Comparison of ENCODE assay signal across 12 cellular contexts in the genomic region with DNA sequence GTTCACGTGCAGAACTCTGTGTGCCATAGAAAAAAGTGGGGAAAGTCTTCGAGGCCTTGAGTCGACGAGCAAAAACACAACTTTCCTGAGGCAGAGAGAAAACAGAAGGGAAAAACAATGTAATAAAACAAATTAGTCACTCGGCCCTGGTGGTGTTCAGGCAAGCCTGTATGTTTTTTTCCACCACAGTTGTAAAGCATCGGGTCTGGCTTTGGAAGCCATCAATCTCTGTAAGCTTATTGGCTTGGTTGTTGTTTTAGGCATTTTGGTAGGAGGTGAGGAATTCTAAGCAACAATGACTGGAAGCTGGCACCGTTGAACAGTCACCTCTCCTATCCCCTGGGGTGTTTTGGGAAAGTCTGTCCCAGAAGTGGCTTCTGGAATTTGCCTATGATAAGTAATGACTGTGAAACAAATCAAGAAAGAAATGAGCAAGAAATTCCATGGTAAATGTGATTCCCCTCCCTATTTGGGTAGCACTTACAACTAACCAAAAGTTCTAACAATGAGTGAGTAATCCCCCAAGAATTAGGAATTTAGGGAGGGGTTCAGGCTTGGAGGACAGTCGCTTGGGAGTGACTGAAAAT. TPM values are rescaled to one million over a fixed set of nuclear protein-coding genes. Genes with fewer than 3 reads are reported as not detected.
DNase-seq lines count a peak whose midpoint lies in the region; ATAC-seq and TF ChIP-seq lines count a peak whose summit lies in the region.
"Had no signal": no experiment of that assay in that cellular context is flagged by ENCODE, and none has a peak within 500 bp of the region (broad histone marks: within the 10 kb centered on the region; RNA-seq: fewer than 3 reads in every experiment).

No MANE protein-coding gene starts in this region.

- H3K27me3 ChIP-seq in GM23338 (ENCODE audit: insufficient read depth) (peaks cover 49% of the 10 kb centered on the region), adipocyte (replicated peaks; ENCODE audit: control insufficient read depth, insufficient read depth, low read length) (peaks cover 11% of the 10 kb centered on the region), gastroesophageal sphincter (peaks cover 84% of the 10 kb centered on the region), stomach smooth muscle (ENCODE audit: control insufficient read depth in 1 of 2, insufficient read depth in 2 of 2, low read length in 2 of 2) (peaks cover 5 to 12% of the 10 kb centered on the region in 2 donors)

- peak overlapping the region; percentile 35 for H3K9ac ChIP-seq in adipocyte (ENCODE audit: low read length)
- no peak overlapping the region for H3K9ac ChIP-seq in stomach smooth muscle (ENCODE audit: low read length in 2 of 2)

- no peaks in the 10 kb centered on the region for H3K36me3 ChIP-seq in GM23338 (ENCODE audit: insufficient read depth)
- no peaks in the 10 kb centered on the region for H3K36me3 ChIP-seq in adipocyte (ENCODE audit: control insufficient read depth, insufficient read depth, low read length, severe bottlenecking)
- H3K36me3 ChIP-seq in gastroesophageal sphincter = no peaks in the 10 kb centered on the region
- no peaks in the 10 kb centered on the region for H3K36me3 ChIP-seq in stomach smooth muscle (ENCODE audit: control insufficient read depth in 2 of 2, insufficient read depth in 2 of 2, low read length in 2 of 2)

- 0 out of 3 replicates have a peak overlapping the region, but pooled peaks have one; percentile 5 for H3K4me3 Mint-ChIP-seq in GM23338
- H3K4me3 Mint-ChIP-seq: activated naive CD8-positive, alpha-beta T cell treated with anti-CD3 and anti-CD28 coated beads, Interleukin-2, amount 10 ng/mL, durations not matched to agents 7 days and 5 days; naive B cell had no signal

- H3K9me3 Mint-ChIP-seq in GM23338 = peaks cover 5% of the 10 kb centered on the region; the same call in 2 of the 3 replicates
- H3K9me3 Mint-ChIP-seq: activated naive CD8-positive, alpha-beta T cell treated with anti-CD3 and anti-CD28 coated beads, Interleukin-2, amount 10 ng/mL, durations not matched to agents 7 days and 5 days had no signal

- H3K9me3 ChIP-seq in adipocyte (ENCODE audit: control insufficient read depth, low read length) (no peaks in the 10 kb centered on the region), gastroesophageal sphincter (no peaks in the 10 kb centered on the region), stomach smooth muscle (ENCODE audit: control insufficient read depth in 2 of 2, low read length in 2 of 2) (no peaks in the 10 kb centered on the region)

- no peak overlapping the region for H2AFZ ChIP-seq in GM23338

- ATAC-seq in GM23338 (no peak), gastroesophageal sphincter (peak; percentile 50), HG03108 (IDR thresholded peaks at IDR 0.05; ENCODE audit: unreplicated experiment) (no peak), GM21447 (IDR thresholded peaks at IDR 0.05; ENCODE audit: unreplicated experiment) (no peak), HG02884 (IDR thresholded peaks at IDR 0.05; ENCODE audit: unreplicated experiment) (no peak)

- peaks cover 39% of the 10 kb centered on the region for H3K27me3 Mint-ChIP-seq in GM23338 (ENCODE audit: insufficient read depth, low read depth, poor library complexity)

- no peaks in the 10 kb centered on the region for H3K9me2 ChIP-seq in GM23338 (ENCODE audit: insufficient read depth)

- DNase-seq in GM23338 (ENCODE audit: low spot score) (peak; percentile 52), adipocyte (ENCODE audit: low read depth) (peak; percentile 74), NCI-H1694 (lab: John Stamatoyannopoulos, UW) (no peak)
- DNase-seq: activated CD4-positive, alpha-beta T cell treated with anti-CD3 and anti-CD28 coated beads for 1 hour; activated naive CD8-positive, alpha-beta T cell treated with anti-CD3 and anti-CD28 coated beads, Interleukin-2, amount 10 ng/mL, durations not matched to agents 7 days and 5 days; head of caudate nucleus; naive B cell had no signal

- no peak overlapping the region for H3K4me3 ChIP-seq in GM23338
- peak overlapping the region; percentile 79 for H3K4me3 ChIP-seq in adipocyte (ENCODE audit: low read length)
- no peak overlapping the region for H3K4me3 ChIP-seq in gastroesophageal sphincter
- H3K4me3 ChIP-seq in stomach smooth muscle (ENCODE audit: low read length in 2 of 2) = no peak overlapping the region

- H3K27ac Mint-ChIP-seq in GM23338 = no peak overlapping the region
- H3K27ac Mint-ChIP-seq: activated naive CD8-positive, alpha-beta T cell treated with anti-CD3 and anti-CD28 coated beads, Interleukin-2, amount 10 ng/mL, durations not matched to agents 7 days and 5 days; naive B cell had no signal

- peaks cover 27% of the 10 kb centered on the region for H3K4me1 ChIP-seq in GM23338 (ENCODE audit: insufficient read depth)
- H3K4me1 ChIP-seq in adipocyte (ENCODE audit: control insufficient read depth, insufficient read depth, low read length) = peaks cover 36% of the 10 kb centered on the region
- peaks cover 0 to 24% (median 6%) of the 10 kb centered on the region in 3 donors for H3K4me1 ChIP-seq in gastroesophageal sphincter
- peaks cover 37% of the 10 kb centered on the region for H3K4me1 ChIP-seq in stomach smooth muscle (ENCODE audit: control insufficient read depth, insufficient read depth, low read length)

- no peaks in the 10 kb centered on the region for H4K20me1 ChIP-seq in GM23338 (replicated peaks; ENCODE audit: insufficient read depth)

- H3K36me3 Mint-ChIP-seq in GM23338 (ENCODE audit: low read depth) = peaks cover 5% of the 10 kb centered on the region; the same call in 1 of the 3 replicates
- H3K36me3 Mint-ChIP-seq: activated naive CD8-positive, alpha-beta T cell treated with anti-CD3 and anti-CD28 coated beads, Interleukin-2, amount 10 ng/mL, durations not matched to agents 7 days and 5 days; naive B cell had no signal

- TF ChIP-seq CTCF in GM23338 (conservative IDR thresholded peaks at IDR 0.05; ENCODE audit: low read depth in 2 of 2) (no peak), gastroesophageal sphincter (IDR thresholded peaks at IDR 0.05) (no peak)

- H3F3A ChIP-seq in GM23338 (replicated peaks; ENCODE audit: low read depth) = no peaks in the 10 kb centered on the region

- no peaks in the 10 kb centered on the region for H3K79me2 ChIP-seq in GM23338 (replicated peaks; ENCODE audit: insufficient read depth)

- TF ChIP-seq EP300 in gastroesophageal sphincter (IDR thresholded peaks at IDR 0.05) = no peak

- H3K27ac ChIP-seq in GM23338 (ENCODE audit: low read depth) = no peak overlapping the region
- H3K27ac ChIP-seq in gastroesophageal sphincter = peak overlapping the region in 2 of 4 donors; percentile 32 to 79
- peak overlapping the region; percentile 31 for H3K27ac ChIP-seq in stomach smooth muscle (ENCODE audit: low read length)

- peak overlapping the region; percentile 95 for H3K4me2 ChIP-seq in GM23338

- 31 to 39% methylated on average over 7 to 8 of the region's 8 CpGs for WGBS in gastroesophageal sphincter (ENCODE audit: low coverage in 1 of 2), 2 donors

- TF ChIP-seq POLR2A in gastroesophageal sphincter (IDR thresholded peaks at IDR 0.05) = no peak

- H3K4me1 Mint-ChIP-seq in GM23338 = peaks cover 20% of the 10 kb centered on the region
- H3K4me1 Mint-ChIP-seq: activated naive CD8-positive, alpha-beta T cell treated with anti-CD3 and anti-CD28 coated beads, Interleukin-2, amount 10 ng/mL, durations not matched to agents 7 days and 5 days had no signal

TF ChIP-seq in GM23338, 12 proteins besides CTCF, POLR2A, EP300 and RAD21 (continues in another document):
- TF ChIP-seq JUNB (IDR thresholded peaks at IDR 0.05; ENCODE audit: unreplicated experiment) (no peak), POLR2AphosphoS5 (IDR thresholded peaks at IDR 0.05; ENCODE audit: low read depth) (no peak), EZH2 (IDR thresholded peaks at IDR 0.05; ENCODE audit: low read depth, unreplicated experiment) (no peak), EZH2phosphoT487 (IDR thresholded peaks at IDR 0.05; ENCODE audit: unreplicated experiment) (no peak), NANOG (IDR thresholded peaks at IDR 0.05; ENCODE audit: borderline replicate concordance) (no peak), CREB1 (CRISPR knock-in tag; IDR thresholded peaks at IDR 0.05; ENCODE audit: low read depth) (no peak), ZNF331 (CRISPR knock-in tag; IDR thresholded peaks at IDR 0.05; ENCODE audit: low read depth) (no peak), STAT1 (IDR thresholded peaks at IDR 0.05; ENCODE audit: unreplicated experiment) (no peak), ZNF114 (CRISPR knock-in tag; IDR thresholded peaks at IDR 0.05) (no peak)
- TF ChIP-seq, protein P1, sequence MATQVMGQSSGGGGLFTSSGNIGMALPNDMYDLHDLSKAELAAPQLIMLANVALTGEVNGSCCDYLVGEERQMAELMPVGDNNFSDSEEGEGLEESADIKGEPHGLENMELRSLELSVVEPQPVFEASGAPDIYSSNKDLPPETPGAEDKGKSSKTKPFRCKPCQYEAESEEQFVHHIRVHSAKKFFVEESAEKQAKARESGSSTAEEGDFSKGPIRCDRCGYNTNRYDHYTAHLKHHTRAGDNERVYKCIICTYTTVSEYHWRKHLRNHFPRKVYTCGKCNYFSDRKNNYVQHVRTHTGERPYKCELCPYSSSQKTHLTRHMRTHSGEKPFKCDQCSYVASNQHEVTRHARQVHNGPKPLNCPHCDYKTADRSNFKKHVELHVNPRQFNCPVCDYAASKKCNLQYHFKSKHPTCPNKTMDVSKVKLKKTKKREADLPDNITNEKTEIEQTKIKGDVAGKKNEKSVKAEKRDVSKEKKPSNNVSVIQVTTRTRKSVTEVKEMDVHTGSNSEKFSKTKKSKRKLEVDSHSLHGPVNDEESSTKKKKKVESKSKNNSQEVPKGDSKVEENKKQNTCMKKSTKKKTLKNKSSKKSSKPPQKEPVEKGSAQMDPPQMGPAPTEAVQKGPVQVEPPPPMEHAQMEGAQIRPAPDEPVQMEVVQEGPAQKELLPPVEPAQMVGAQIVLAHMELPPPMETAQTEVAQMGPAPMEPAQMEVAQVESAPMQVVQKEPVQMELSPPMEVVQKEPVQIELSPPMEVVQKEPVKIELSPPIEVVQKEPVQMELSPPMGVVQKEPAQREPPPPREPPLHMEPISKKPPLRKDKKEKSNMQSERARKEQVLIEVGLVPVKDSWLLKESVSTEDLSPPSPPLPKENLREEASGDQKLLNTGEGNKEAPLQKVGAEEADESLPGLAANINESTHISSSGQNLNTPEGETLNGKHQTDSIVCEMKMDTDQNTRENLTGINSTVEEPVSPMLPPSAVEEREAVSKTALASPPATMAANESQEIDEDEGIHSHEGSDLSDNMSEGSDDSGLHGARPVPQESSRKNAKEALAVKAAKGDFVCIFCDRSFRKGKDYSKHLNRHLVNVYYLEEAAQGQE (IDR thresholded peaks at IDR 0.05; ENCODE audit: unreplicated experiment) = no peak

RNA-seq across cellular contexts. Expression of a gene that starts 2.8 kb away (rescaled TPM):
- 4.4 and 13.6 TPM in 2 replicates for total RNA-seq in GM23338 (2014; rRNA removed; shearing (Covaris generic))
- polyA plus RNA-seq in GM23338 (2016; fragmentation: Nextera tagmentation; extraction: Ambion mirVana) = 1.2 and 1.6 TPM in 2 replicates
- 10 to 100 TPM in 2 of 4 donors, 1 to 10 TPM in 2; 4.2 to 22.3 (median 11.4) TPM for total RNA-seq in gastroesophageal sphincter
- total RNA-seq: activated naive CD8-positive, alpha-beta T cell treated with anti-CD3 and anti-CD28 coated beads, Interleukin-2, amount 10 ng/mL, durations not matched to agents 7 days and 5 days had no signal
